ENCODE assay signal across 1 cellular context in the genomic region with DNA sequence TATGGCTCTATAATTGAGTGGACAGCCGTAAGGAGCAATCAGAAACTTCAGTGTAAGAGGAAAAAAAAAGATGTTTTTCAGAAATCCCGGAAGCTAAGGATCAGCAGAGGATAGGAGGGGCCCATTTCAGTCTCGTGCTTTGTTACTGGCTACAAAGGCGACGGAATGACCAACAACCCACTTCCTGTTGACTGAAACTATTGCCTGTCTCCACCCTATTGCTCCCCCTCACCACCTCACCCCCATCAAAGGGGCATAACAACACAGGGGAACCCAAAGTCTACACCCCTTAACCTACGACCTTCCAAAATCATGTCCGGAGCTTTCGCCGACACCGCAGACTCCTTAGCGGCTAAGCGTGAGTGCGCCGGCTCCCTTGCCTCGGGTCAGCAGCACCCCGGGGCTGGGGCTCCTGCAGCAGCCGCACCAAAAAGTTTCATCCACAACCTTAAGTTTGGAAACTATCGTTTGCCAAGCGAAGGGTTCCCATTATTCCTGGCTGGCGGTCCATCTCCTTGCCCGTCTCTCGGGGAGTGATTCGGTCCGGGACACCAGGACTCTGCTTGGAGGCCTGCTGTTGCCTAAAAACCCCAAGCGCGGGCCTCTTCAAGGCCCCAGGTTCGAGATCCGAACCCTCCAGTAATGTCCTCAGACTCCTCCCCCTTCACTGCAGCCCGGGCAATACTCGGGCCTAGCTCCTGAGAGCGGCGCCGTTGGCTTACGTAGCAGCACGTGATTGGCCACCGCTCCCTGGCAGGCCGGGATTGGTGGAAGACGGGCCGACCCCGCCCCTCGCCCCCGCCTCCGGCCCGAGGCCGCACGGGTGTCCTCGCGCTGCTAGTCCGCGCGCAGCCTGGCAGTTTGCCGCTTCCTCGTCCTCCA.
TF ChIP-seq lines count a peak whose summit lies in the region.

Gene TPP2 (plus strand): TSS at position 840 of the 882 bp plus-strand sequence. CDS start 53 bp downstream, outside the sequence.

TF ChIP-seq in HepG2, 621 proteins besides CTCF, POLR2A, EP300 and RAD21 (continued from another document and continues in another):
- TF ChIP-seq TBP (CRISPR knock-in tag; IDR thresholded peaks at IDR 0.05), result no peak
- TF ChIP-seq, protein P1, sequence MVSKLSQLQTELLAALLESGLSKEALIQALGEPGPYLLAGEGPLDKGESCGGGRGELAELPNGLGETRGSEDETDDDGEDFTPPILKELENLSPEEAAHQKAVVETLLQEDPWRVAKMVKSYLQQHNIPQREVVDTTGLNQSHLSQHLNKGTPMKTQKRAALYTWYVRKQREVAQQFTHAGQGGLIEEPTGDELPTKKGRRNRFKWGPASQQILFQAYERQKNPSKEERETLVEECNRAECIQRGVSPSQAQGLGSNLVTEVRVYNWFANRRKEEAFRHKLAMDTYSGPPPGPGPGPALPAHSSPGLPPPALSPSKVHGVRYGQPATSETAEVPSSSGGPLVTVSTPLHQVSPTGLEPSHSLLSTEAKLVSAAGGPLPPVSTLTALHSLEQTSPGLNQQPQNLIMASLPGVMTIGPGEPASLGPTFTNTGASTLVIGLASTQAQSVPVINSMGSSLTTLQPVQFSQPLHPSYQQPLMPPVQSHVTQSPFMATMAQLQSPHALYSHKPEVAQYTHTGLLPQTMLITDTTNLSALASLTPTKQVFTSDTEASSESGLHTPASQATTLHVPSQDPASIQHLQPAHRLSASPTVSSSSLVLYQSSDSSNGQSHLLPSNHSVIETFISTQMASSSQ (IDR thresholded peaks at IDR 0.05; ENCODE audit: low read depth), result no peak
- TF ChIP-seq, protein P1 (CRISPR knock-in tag; IDR thresholded peaks at IDR 0.05; ENCODE audit: borderline replicate concordance), result no peak
- 0 out of 2 replicates have a peak, but pooled peaks have one; percentile 49 for TF ChIP-seq ZNF557 (CRISPR knock-in tag; IDR thresholded peaks at IDR 0.05)
- TF ChIP-seq BHLHE40 (IDR thresholded peaks at IDR 0.05; ENCODE audit: low read length), result peak; percentile 79
- TF ChIP-seq, protein P2, sequence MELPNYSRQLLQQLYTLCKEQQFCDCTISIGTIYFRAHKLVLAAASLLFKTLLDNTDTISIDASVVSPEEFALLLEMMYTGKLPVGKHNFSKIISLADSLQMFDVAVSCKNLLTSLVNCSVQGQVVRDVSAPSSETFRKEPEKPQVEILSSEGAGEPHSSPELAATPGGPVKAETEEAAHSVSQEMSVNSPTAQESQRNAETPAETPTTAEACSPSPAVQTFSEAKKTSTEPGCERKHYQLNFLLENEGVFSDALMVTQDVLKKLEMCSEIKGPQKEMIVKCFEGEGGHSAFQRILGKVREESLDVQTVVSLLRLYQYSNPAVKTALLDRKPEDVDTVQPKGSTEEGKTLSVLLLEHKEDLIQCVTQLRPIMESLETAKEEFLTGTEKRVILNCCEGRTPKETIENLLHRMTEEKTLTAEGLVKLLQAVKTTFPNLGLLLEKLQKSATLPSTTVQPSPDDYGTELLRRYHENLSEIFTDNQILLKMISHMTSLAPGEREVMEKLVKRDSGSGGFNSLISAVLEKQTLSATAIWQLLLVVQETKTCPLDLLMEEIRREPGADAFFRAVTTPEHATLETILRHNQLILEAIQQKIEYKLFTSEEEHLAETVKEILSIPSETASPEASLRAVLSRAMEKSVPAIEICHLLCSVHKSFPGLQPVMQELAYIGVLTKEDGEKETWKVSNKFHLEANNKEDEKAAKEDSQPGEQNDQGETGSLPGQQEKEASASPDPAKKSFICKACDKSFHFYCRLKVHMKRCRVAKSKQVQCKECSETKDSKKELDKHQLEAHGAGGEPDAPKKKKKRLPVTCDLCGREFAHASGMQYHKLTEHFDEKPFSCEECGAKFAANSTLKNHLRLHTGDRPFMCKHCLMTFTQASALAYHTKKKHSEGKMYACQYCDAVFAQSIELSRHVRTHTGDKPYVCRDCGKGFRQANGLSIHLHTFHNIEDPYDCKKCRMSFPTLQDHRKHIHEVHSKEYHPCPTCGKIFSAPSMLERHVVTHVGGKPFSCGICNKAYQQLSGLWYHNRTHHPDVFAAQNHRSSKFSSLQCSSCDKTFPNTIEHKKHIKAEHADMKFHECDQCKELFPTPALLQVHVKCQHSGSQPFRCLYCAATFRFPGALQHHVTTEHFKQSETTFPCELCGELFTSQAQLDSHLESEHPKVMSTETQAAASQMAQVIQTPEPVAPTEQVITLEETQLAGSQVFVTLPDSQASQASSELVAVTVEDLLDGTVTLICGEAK (IDR thresholded peaks at IDR 0.05), result no peak
- TF ChIP-seq, protein P2 (CRISPR knock-in tag; IDR thresholded peaks at IDR 0.05), result peak; percentile 39; the same call in 1 of the 2 replicates
- TF ChIP-seq, protein P3, sequence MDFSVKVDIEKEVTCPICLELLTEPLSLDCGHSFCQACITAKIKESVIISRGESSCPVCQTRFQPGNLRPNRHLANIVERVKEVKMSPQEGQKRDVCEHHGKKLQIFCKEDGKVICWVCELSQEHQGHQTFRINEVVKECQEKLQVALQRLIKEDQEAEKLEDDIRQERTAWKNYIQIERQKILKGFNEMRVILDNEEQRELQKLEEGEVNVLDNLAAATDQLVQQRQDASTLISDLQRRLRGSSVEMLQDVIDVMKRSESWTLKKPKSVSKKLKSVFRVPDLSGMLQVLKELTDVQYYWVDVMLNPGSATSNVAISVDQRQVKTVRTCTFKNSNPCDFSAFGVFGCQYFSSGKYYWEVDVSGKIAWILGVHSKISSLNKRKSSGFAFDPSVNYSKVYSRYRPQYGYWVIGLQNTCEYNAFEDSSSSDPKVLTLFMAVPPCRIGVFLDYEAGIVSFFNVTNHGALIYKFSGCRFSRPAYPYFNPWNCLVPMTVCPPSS (IDR thresholded peaks at IDR 0.05), result no peak
- TF ChIP-seq ZNF563 (CRISPR knock-in tag; IDR thresholded peaks at IDR 0.05), result no peak; the same call in 1 of the 2 replicates
- TF ChIP-seq NFYC (CRISPR knock-in tag; IDR thresholded peaks at IDR 0.05), result peak; percentile 96
- TF ChIP-seq, protein P4, sequence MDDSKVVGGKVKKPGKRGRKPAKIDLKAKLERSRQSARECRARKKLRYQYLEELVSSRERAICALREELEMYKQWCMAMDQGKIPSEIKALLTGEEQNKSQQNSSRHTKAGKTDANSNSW (CRISPR knock-in tag; IDR thresholded peaks at IDR 0.05; ENCODE audit: borderline replicate concordance), result no peak
- no peak for TF ChIP-seq SMAD1 (CRISPR knock-in tag; IDR thresholded peaks at IDR 0.05; ENCODE audit: borderline replicate concordance, low read depth)
- TF ChIP-seq, protein P5, sequence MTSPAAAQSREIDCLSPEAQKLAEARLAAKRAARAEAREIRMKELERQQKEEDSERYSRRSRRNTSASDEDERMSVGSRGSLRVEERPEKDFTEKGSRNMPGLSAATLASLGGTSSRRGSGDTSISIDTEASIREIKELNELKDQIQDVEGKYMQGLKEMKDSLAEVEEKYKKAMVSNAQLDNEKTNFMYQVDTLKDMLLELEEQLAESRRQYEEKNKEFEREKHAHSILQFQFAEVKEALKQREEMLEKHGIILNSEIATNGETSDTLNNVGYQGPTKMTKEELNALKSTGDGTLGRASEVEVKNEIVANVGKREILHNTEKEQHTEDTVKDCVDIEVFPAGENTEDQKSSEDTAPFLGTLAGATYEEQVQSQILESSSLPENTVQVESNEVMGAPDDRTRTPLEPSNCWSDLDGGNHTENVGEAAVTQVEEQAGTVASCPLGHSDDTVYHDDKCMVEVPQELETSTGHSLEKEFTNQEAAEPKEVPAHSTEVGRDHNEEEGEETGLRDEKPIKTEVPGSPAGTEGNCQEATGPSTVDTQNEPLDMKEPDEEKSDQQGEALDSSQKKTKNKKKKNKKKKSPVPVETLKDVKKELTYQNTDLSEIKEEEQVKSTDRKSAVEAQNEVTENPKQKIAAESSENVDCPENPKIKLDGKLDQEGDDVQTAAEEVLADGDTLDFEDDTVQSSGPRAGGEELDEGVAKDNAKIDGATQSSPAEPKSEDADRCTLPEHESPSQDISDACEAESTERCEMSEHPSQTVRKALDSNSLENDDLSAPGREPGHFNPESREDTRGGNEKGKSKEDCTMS (CRISPR knock-in tag; conservative IDR thresholded peaks at IDR 0.05), result no peak
- TF ChIP-seq ZFYVE20 (CRISPR knock-in tag; IDR thresholded peaks at IDR 0.05; ENCODE audit: borderline replicate concordance, low read depth), result no peak
- TF ChIP-seq ZNF263 (CRISPR knock-in tag; IDR thresholded peaks at IDR 0.05), result peak; percentile 83
- no peak for TF ChIP-seq RERE (CRISPR knock-in tag; IDR thresholded peaks at IDR 0.05; ENCODE audit: low read depth)
- TF ChIP-seq, protein P6, sequence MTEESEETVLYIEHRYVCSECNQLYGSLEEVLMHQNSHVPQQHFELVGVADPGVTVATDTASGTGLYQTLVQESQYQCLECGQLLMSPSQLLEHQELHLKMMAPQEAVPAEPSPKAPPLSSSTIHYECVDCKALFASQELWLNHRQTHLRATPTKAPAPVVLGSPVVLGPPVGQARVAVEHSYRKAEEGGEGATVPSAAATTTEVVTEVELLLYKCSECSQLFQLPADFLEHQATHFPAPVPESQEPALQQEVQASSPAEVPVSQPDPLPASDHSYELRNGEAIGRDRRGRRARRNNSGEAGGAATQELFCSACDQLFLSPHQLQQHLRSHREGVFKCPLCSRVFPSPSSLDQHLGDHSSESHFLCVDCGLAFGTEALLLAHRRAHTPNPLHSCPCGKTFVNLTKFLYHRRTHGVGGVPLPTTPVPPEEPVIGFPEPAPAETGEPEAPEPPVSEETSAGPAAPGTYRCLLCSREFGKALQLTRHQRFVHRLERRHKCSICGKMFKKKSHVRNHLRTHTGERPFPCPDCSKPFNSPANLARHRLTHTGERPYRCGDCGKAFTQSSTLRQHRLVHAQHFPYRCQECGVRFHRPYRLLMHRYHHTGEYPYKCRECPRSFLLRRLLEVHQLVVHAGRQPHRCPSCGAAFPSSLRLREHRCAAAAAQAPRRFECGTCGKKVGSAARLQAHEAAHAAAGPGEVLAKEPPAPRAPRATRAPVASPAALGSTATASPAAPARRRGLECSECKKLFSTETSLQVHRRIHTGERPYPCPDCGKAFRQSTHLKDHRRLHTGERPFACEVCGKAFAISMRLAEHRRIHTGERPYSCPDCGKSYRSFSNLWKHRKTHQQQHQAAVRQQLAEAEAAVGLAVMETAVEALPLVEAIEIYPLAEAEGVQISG (CRISPR knock-in tag; IDR thresholded peaks at IDR 0.05), result no peak; the same call in 1 of the 2 replicates
- no peak for TF ChIP-seq HDAC6 (IDR thresholded peaks at IDR 0.05; ENCODE audit: low read depth, low read length)
